In genomic region chr1:205313681-205314308, GRCh38 we compare ENCODE assay signal across 7 cellular contexts. TPM values are rescaled to one million over a fixed set of nuclear protein-coding genes. Genes with fewer than 3 reads are reported as not detected.
DNase-seq lines count a peak whose midpoint lies in the region; ATAC-seq and TF ChIP-seq lines count a peak whose summit lies in the region.

No MANE protein-coding gene starts in this region.

- no peaks in the 10 kb centered on the region for H3K9me3 Mint-ChIP-seq in activated naive CD4-positive, alpha-beta T cell treated with anti-CD3 and anti-CD28 coated beads, Interleukin-2, amount 10 ng/mL, durations not matched to agents 7 days and 5 days
- no peaks in the 10 kb centered on the region for H3K9me3 Mint-ChIP-seq in Caco-2 (ENCODE audit: unreplicated experiment)

- no TSS peak for BruUV-seq in Caco-2 (replicated peaks; lab: Mats Ljungman, UMichigan)

- H3K36me3 Mint-ChIP-seq in activated naive CD4-positive, alpha-beta T cell treated with anti-CD3 and anti-CD28 coated beads, Interleukin-2, amount 10 ng/mL, durations not matched to agents 7 days and 5 days: peaks cover 59% of the 10 kb centered on the region
- H3K36me3 Mint-ChIP-seq in Caco-2 (ENCODE audit: insufficient read depth, unreplicated experiment): peaks cover 75% of the 10 kb centered on the region

- intact Hi-C loops in Caco-2 (cut with micrococcal nuclease; ENCODE audit: unreplicated experiment): no loop called here

- ATAC-seq in GM19025 (IDR thresholded peaks at IDR 0.05; ENCODE audit: low read depth, unreplicated experiment): peak; percentile 53

- H3K4me3 ChIP-seq in NB4 (ENCODE audit: low read depth, low read length) (no peak overlapping the region), Caco-2 (ENCODE audit: low read depth, low read length) (no peak overlapping the region)

- H3K9me3 ChIP-seq in Caco-2: no peaks in the 10 kb centered on the region

- POLR2A ChIA-PET in Caco-2 (lab: Charles Lee): interaction anchor here (0.6 kb wide), 1 partner anchor 13 kb away, joined by 3 read pairs; no protein-coding TSS in a partner anchor

- H3K4me1 Mint-ChIP-seq in activated naive CD4-positive, alpha-beta T cell treated with anti-CD3 and anti-CD28 coated beads, Interleukin-2, amount 10 ng/mL, durations not matched to agents 7 days and 5 days: peaks cover 82% of the 10 kb centered on the region
- peaks cover 41% of the 10 kb centered on the region for H3K4me1 Mint-ChIP-seq in Caco-2 (ENCODE audit: low read depth, unreplicated experiment)

- peak overlapping the region; percentile 68 for H3K4me3 Mint-ChIP-seq in activated naive CD4-positive, alpha-beta T cell treated with anti-CD3 and anti-CD28 coated beads, Interleukin-2, amount 10 ng/mL, durations not matched to agents 7 days and 5 days
- H3K4me3 Mint-ChIP-seq in Caco-2 (ENCODE audit: unreplicated experiment): no peak overlapping the region

- peaks cover 4% of the 10 kb centered on the region for H3K27me3 Mint-ChIP-seq in activated naive CD4-positive, alpha-beta T cell treated with anti-CD3 and anti-CD28 coated beads, Interleukin-2, amount 10 ng/mL, durations not matched to agents 7 days and 5 days
- H3K27me3 Mint-ChIP-seq in Caco-2 (ENCODE audit: insufficient read depth, unreplicated experiment): no peaks in the 10 kb centered on the region

- TF ChIP-seq CTCF in NB4 (IDR thresholded peaks at IDR 0.05; ENCODE audit: low read depth, low read length) (no peak), Caco-2 (IDR thresholded peaks at IDR 0.05; ENCODE audit: insufficient read depth in 1 of 2, low read depth in 1 of 2, low read length in 1 of 2, severe bottlenecking in 1 of 2, unreplicated experiment in 1 of 2) (no peak)

- H3K27me3 ChIP-seq in Caco-2 (replicated peaks; ENCODE audit: control insufficient read depth, insufficient read depth, low read length): no peaks in the 10 kb centered on the region

- peak overlapping the region; percentile 92 for H3K27ac Mint-ChIP-seq in activated naive CD4-positive, alpha-beta T cell treated with anti-CD3 and anti-CD28 coated beads, Interleukin-2, amount 10 ng/mL, durations not matched to agents 7 days and 5 days
- no peak overlapping the region for H3K27ac Mint-ChIP-seq in Caco-2 (ENCODE audit: unreplicated experiment)

- CTCF ChIA-PET in activated naive CD4-positive, alpha-beta T cell treated with anti-CD3 and anti-CD28 coated beads, Interleukin-2, amount 10 ng/mL, durations not matched to agents 7 days and 5 days (lab: Charles Lee): interaction anchor here (1.3 to 29.1 kb wide), 7 partner anchors 9 to 36 kb away, joined by 3 to 1108 read pairs (median 9); no protein-coding TSS in a partner anchor
- CTCF ChIA-PET in Caco-2 (lab: Charles Lee): interaction anchor here (1.9 kb wide), 1 partner anchor 40 kb away, joined by 9 read pairs; no protein-coding TSS in a partner anchor

- DNase-seq in NB4 (ENCODE audit: low read depth) (peak; percentile 85), globus pallidus (ENCODE audit: low spot score) (peak; percentile 67), nucleus accumbens (lab: John Stamatoyannopoulos, UW) (peak in 42 of 56 donors; percentile 13 to 80 (median 32)), erythroblast (lab: John Stamatoyannopoulos, UW) (no peak), Caco-2 (no peak)
- DNase-seq in activated naive CD4-positive, alpha-beta T cell treated with anti-CD3 and anti-CD28 coated beads, Interleukin-2, amount 10 ng/mL, durations not matched to agents 7 days and 5 days: peak; percentile 61

- peaks cover 50% of the 10 kb centered on the region for H3K4me1 ChIP-seq in Caco-2

- H3K36me3 ChIP-seq in Caco-2 (ENCODE audit: control insufficient read depth, insufficient read depth, low read length): peaks cover 1% of the 10 kb centered on the region

- TF ChIP-seq POLR2A in NB4 (IDR thresholded peaks at IDR 0.05; ENCODE audit: extremely low read depth, insufficient read length) (no peak), erythroblast (IDR thresholded peaks at IDR 0.05; ENCODE audit: low read length) (no peak)

RNA-seq across cellular contexts. Expression of gene NUAK2, which starts 7.8 kb away (rescaled TPM):
- 25.7 and 27.0 TPM in 2 replicates for total RNA-seq in Caco-2 (2022)

RNA-seq across cellular contexts. Expression of gene KLHDC8A, which starts 42.9 kb away (rescaled TPM):
- not detected in 2 replicates for total RNA-seq in Caco-2 (2022)

Comparison
In these comparisons a context has a peak if more than half of its experiments do, and no peak if none do; other contexts are left out.
1. DNase-seq: peak in NB4 (single experiment), activated naive CD4-positive, alpha-beta T cell treated with anti-CD3 and anti-CD28 coated beads, Interleukin-2, amount 10 ng/mL, durations not matched to agents 7 days and 5 days (single experiment), globus pallidus (single experiment) and nucleus accumbens (42 of 56); none in erythroblast (0 of 2) and Caco-2 (0 of 2).